Comparison of ENCODE assay signal across 8 cellular contexts in genomic region chr10:58299580-58299979, GRCh38. TPM values are rescaled to one million over a fixed set of nuclear protein-coding genes. Genes with fewer than 3 reads are reported as not detected.
DNase-seq lines count a peak whose midpoint lies in the region; ATAC-seq and TF ChIP-seq lines count a peak whose summit lies in the region.

No MANE protein-coding gene starts in this region.

- H3K4me1 Mint-ChIP-seq in activated B cell treated with CpG ODN at 0.5 μM for 24 hours, result no peaks in the 10 kb centered on the region
- H3K4me1 Mint-ChIP-seq in chondrocyte (ENCODE audit: low read depth), result no peaks in the 10 kb centered on the region

- peak; percentile 23 to 26 for DNase-seq in activated CD8-positive, alpha-beta memory T cell treated with anti-CD3 and anti-CD28 coated beads for 1 hour (ENCODE audit: extremely low read depth in 1 of 2, low read depth in 1 of 2)
- no peak for DNase-seq in activated CD8-positive, alpha-beta memory T cell treated with anti-CD3 and anti-CD28 coated beads, Interleukin-2, amount 50 U/mL, for 48 hours
- peak; percentile 43 for DNase-seq in NCI-H1105 treated with DMSO at 0.1 percent for 48 hours (lab: John Stamatoyannopoulos, UW)
- peak; percentile 33 for DNase-seq in activated B cell treated with CpG ODN at 0.5 μM for 24 hours
- DNase-seq in chondrocyte (ENCODE audit: low spot score), result no peak
- DNase-seq in left lobe of liver (ENCODE audit: low spot score), result peak; percentile 56
- peak; percentile 17 for DNase-seq in stimulated activated CD8-positive, alpha-beta memory T cell treated with anti-CD3 and anti-CD28 coated beads, Interleukin-12 subunit alpha, Interleukin-12 subunit beta, amount 100 ng/mL, for 4 hours (ENCODE audit: low read depth)

- ATAC-seq in HG02623 (IDR thresholded peaks at IDR 0.05; ENCODE audit: unreplicated experiment), result peak; percentile 86
- peak; percentile 84 for ATAC-seq in activated B cell treated with CpG ODN at 0.5 μM for 24 hours (ENCODE audit: low read depth)
- ATAC-seq in left lobe of liver, result peak; percentile 99

- H3K36me3 Mint-ChIP-seq in activated B cell treated with CpG ODN at 0.5 μM for 24 hours (ENCODE audit: low read depth), result no peaks in the 10 kb centered on the region
- no peaks in the 10 kb centered on the region for H3K36me3 Mint-ChIP-seq in chondrocyte (ENCODE audit: low read depth)

- CTCF ChIA-PET in activated B cell treated with CpG ODN at 0.5 μM for 24 hours (lab: Charles Lee), result interaction anchor here (0.6 to 4.1 kb wide), 16 partner anchors 8 to 482 kb away, joined by 3 to 52 read pairs (median 4); partner anchors contain the start of genes CISD1 and TFAM

- intact Hi-C loops in activated B cell treated with CpG ODN at 0.5 μM for 24 hours (cut with micrococcal nuclease), result loop anchor here (1.0 to 10.0 kb wide), 4 partner anchors 86 to 483 kb away; partner anchors contain the start of gene TFAM

- H3K4me3 Mint-ChIP-seq in activated B cell treated with CpG ODN at 0.5 μM for 24 hours (no peak overlapping the region), chondrocyte (ENCODE audit: unreplicated experiment) (no peak overlapping the region)

- POLR2A ChIA-PET in activated B cell treated with CpG ODN at 0.5 μM for 24 hours (lab: Charles Lee), result interaction anchor here (1.4 kb wide), 1 partner anchor 85 kb away, joined by 6 read pairs; no protein-coding TSS in a partner anchor

- no peak overlapping the region for H3K27ac Mint-ChIP-seq in activated B cell treated with CpG ODN at 0.5 μM for 24 hours
- no peak overlapping the region for H3K27ac Mint-ChIP-seq in chondrocyte (ENCODE audit: unreplicated experiment)

- peaks cover 9% of the 10 kb centered on the region for H3K27me3 Mint-ChIP-seq in activated B cell treated with CpG ODN at 0.5 μM for 24 hours
- peaks cover 21% of the 10 kb centered on the region for H3K27me3 Mint-ChIP-seq in chondrocyte (ENCODE audit: low read depth)

- peak; percentile 63 for TF ChIP-seq CTCF in activated B cell treated with CpG ODN at 0.5 μM for 24 hours (IDR thresholded peaks at IDR 0.05)
- TF ChIP-seq CTCF in chondrocyte (IDR thresholded peaks at IDR 0.05), result peak; percentile 92

- H3K9me3 Mint-ChIP-seq in activated B cell treated with CpG ODN at 0.5 μM for 24 hours, result no peaks in the 10 kb centered on the region
- H3K9me3 Mint-ChIP-seq in chondrocyte (ENCODE audit: low read depth), result no peaks in the 10 kb centered on the region

RNA-seq across cellular contexts. Expression of gene CISD1, which starts 30.6 kb away (rescaled TPM):
- total RNA-seq in activated B cell treated with CpG ODN at 0.5 μM for 24 hours (16.7 and 23.8 TPM in 2 replicates), chondrocyte (22.6 to 37.7 TPM (median 25.5 TPM) in 3 replicates), left lobe of liver (26.9 TPM)

RNA-seq across cellular contexts. Expression of gene IPMK, which starts 31.9 kb away (rescaled TPM):
- total RNA-seq in activated B cell treated with CpG ODN at 0.5 μM for 24 hours (6.7 and 7.6 TPM in 2 replicates), chondrocyte (2.9 to 3.3 TPM (median 3.0 TPM) in 3 replicates), left lobe of liver (2.8 TPM)

RNA-seq across cellular contexts. Expression of gene UBE2D1, which starts 35.2 kb away (rescaled TPM):
- total RNA-seq in activated B cell treated with CpG ODN at 0.5 μM for 24 hours (13.3 and 15.0 TPM in 2 replicates), chondrocyte (12.7 to 13.0 TPM (median 12.7 TPM) in 3 replicates), left lobe of liver (2.2 TPM)

Comparison
In these comparisons a context has a peak if more than half of its experiments do, and no peak if none do; other contexts are left out.
1. DNase-seq: peak in activated CD8-positive, alpha-beta memory T cell treated with anti-CD3 and anti-CD28 coated beads for 1 hour (2 of 2), NCI-H1105 treated with DMSO at 0.1 percent for 48 hours (single experiment), activated B cell treated with CpG ODN at 0.5 μM for 24 hours (single experiment), left lobe of liver (single experiment) and stimulated activated CD8-positive, alpha-beta memory T cell treated with anti-CD3 and anti-CD28 coated beads, Interleukin-12 subunit alpha, Interleukin-12 subunit beta, amount 100 ng/mL, for 4 hours (single experiment); none in activated CD8-positive, alpha-beta memory T cell treated with anti-CD3 and anti-CD28 coated beads, Interleukin-2, amount 50 U/mL, for 48 hours (single experiment) and chondrocyte (single experiment).
2. Peak in every context shown above with its lines, with median percentiles within 50 percentile points of each other: ATAC-seq.